Comparison of ENCODE assay signal across 8 cellular contexts in genomic region chr6:24494726-24495515, GRCh38. TPM values are rescaled to one million over a fixed set of nuclear protein-coding genes. Genes with fewer than 3 reads are reported as not detected.
DNase-seq lines count a peak whose midpoint lies in the region; ATAC-seq and TF ChIP-seq lines count a peak whose summit lies in the region.

Gene ALDH5A1 (plus strand): TSS chr6:24494969. CDS start chr6:24494997, 28 bp downstream.

- H3K36me3 ChIP-seq in lower lobe of right lung, result no peaks in the 10 kb centered on the region

- TF ChIP-seq POLR2A in GM18526 (IDR thresholded peaks at IDR 0.05; ENCODE audit: extremely low read depth, insufficient read length), result peak; percentile 43

- peaks cover 32% of the 10 kb centered on the region for H3K4me1 Mint-ChIP-seq in dendritic cell treated with granulocyte-macrophage colony-stimulating factor and Interleukin-4, amounts not matched to agents 40 ng/mL and 50 ng/mL, for 4 days (ENCODE audit: low read depth)

- TF ChIP-seq CTCF in lower lobe of right lung (IDR thresholded peaks at IDR 0.05), result peak; percentile 26

- peak within 1 kb of the TSS; percentile 77 for H3K4me3 Mint-ChIP-seq in dendritic cell treated with granulocyte-macrophage colony-stimulating factor and Interleukin-4, amounts not matched to agents 40 ng/mL and 50 ng/mL, for 4 days

- peak within 1 kb of the TSS; percentile 84 for H3K27ac ChIP-seq in lower lobe of right lung

- peak within 1 kb of the TSS; percentile 71 for H3K4me3 ChIP-seq in lower lobe of right lung

- peaks cover 8% of the 10 kb centered on the region for H3K9me3 Mint-ChIP-seq in dendritic cell treated with granulocyte-macrophage colony-stimulating factor and Interleukin-4, amounts not matched to agents 40 ng/mL and 50 ng/mL, for 4 days

- peaks cover 14% of the 10 kb centered on the region for H3K4me1 ChIP-seq in lower lobe of right lung

- peaks cover 36% of the 10 kb centered on the region for H3K27me3 Mint-ChIP-seq in dendritic cell treated with granulocyte-macrophage colony-stimulating factor and Interleukin-4, amounts not matched to agents 40 ng/mL and 50 ng/mL, for 4 days

- H3K27ac Mint-ChIP-seq in dendritic cell treated with granulocyte-macrophage colony-stimulating factor and Interleukin-4, amounts not matched to agents 40 ng/mL and 50 ng/mL, for 4 days, result peak within 1 kb of the TSS; percentile 60

- H3K27me3 ChIP-seq in lower lobe of right lung (ENCODE audit: low read depth), result no peaks in the 10 kb centered on the region

- H3K36me3 Mint-ChIP-seq in dendritic cell treated with granulocyte-macrophage colony-stimulating factor and Interleukin-4, amounts not matched to agents 40 ng/mL and 50 ng/mL, for 4 days (ENCODE audit: low read depth), result no peaks in the 10 kb centered on the region

- DNase-seq in AG08395 (ENCODE audit: low spot score) (peak; percentile 57), NCI-H345 treated with DMSO at 0.1 percent for 48 hours (lab: John Stamatoyannopoulos, UW; ENCODE audit: unreplicated experiment) (peak; percentile 49), lower lobe of right lung (peak; percentile 82)
- DNase-seq in activated CD4-positive, alpha-beta T cell treated with anti-CD3 and anti-CD28 coated beads, Interleukin-2, amount 50 U/mL, for 1 hour, result peak; percentile 76
- DNase-seq in stimulated activated CD4-positive, alpha-beta T cell treated with anti-CD3 and anti-CD28 coated beads, TNF-alpha, amount 100 ng/mL, for 24 hours (ENCODE audit: low read depth in 3 of 3), result peak; percentile 60 to 84 (median 61)

- peak; percentile 69 for ATAC-seq in HG03064 (IDR thresholded peaks at IDR 0.05; ENCODE audit: low read depth, unreplicated experiment)
- ATAC-seq in lower lobe of right lung, result peak; percentile 89 to 93

- no peaks in the 10 kb centered on the region for H3K9me3 ChIP-seq in lower lobe of right lung

- intact Hi-C loops in dendritic cell treated with granulocyte-macrophage colony-stimulating factor and Interleukin-4, amounts not matched to agents 40 ng/mL and 50 ng/mL, for 4 days (cut with micrococcal nuclease), result no loop called here
- intact Hi-C loops in lower lobe of right lung (cut with DNase I), result no loop called here

RNA-seq across cellular contexts. Expression of gene ALDH5A1, which starts in this region (rescaled TPM):
- total RNA-seq in lower lobe of right lung, result 13.8 TPM

Comparison
In these comparisons a context has a peak if more than half of its experiments do, and no peak if none do; other contexts are left out.
1. Peak in every context shown above with its lines: DNase-seq, ATAC-seq, H3K4me3 ChIP-seq and H3K27ac ChIP-seq.